ENCODE assay signal across 1 cellular context in genomic region chr4:56067826-56068225, GRCh38.
TF ChIP-seq lines count a peak whose summit lies in the region.

No MANE protein-coding gene starts in this region.

TF ChIP-seq in HepG2, 621 proteins besides CTCF, POLR2A, EP300 and RAD21 (continues in another document):
- TF ChIP-seq ZNF496 (CRISPR knock-in tag; IDR thresholded peaks at IDR 0.05; ENCODE audit: insufficient replicate concordance) (no peak), SETDB1 (CRISPR knock-in tag; IDR thresholded peaks at IDR 0.05; ENCODE audit: borderline replicate concordance) (no peak), ZNF367 (CRISPR knock-in tag; IDR thresholded peaks at IDR 0.05; ENCODE audit: borderline replicate concordance) (no peak), ZFX (CRISPR knock-in tag; IDR thresholded peaks at IDR 0.05; ENCODE audit: low read depth) (no peak), SRF (IDR thresholded peaks at IDR 0.05; ENCODE audit: low read depth, low read length) (no peak), ZNF558 (CRISPR knock-in tag; IDR thresholded peaks at IDR 0.05; ENCODE audit: borderline replicate concordance) (no peak), WIZ (CRISPR knock-in tag; IDR thresholded peaks at IDR 0.05) (no peak), FOXC1 (CRISPR knock-in tag; IDR thresholded peaks at IDR 0.05; ENCODE audit: borderline replicate concordance) (no peak), TEAD3 (CRISPR knock-in tag; optimal IDR thresholded peaks at IDR 0.05; ENCODE audit: borderline replicate concordance) (peak; percentile 11), SALL1 (CRISPR knock-in tag; IDR thresholded peaks at IDR 0.05) (peak; percentile 19; the same call in 1 of the 2 replicates), ZNF577 (CRISPR knock-in tag; IDR thresholded peaks at IDR 0.05; ENCODE audit: borderline replicate concordance, low read depth) (no peak), ATM (IDR thresholded peaks at IDR 0.05; ENCODE audit: borderline replicate concordance) (no peak), ZFP37 (CRISPR knock-in tag; IDR thresholded peaks at IDR 0.05; ENCODE audit: borderline replicate concordance) (no peak), ZNF770 (CRISPR knock-in tag; IDR thresholded peaks at IDR 0.05) (no peak), DZIP1 (CRISPR knock-in tag; IDR thresholded peaks at IDR 0.05) (no peak), TRIM24 (CRISPR knock-in tag; IDR thresholded peaks at IDR 0.05) (no peak), YY1 (IDR thresholded peaks at IDR 0.05; ENCODE audit: insufficient read depth, insufficient replicate concordance, low read depth, low read length) (no peak), HNRNPH1 (optimal IDR thresholded peaks at IDR 0.05; ENCODE audit: low read depth, low read length) (no peak), EZH2 (conservative IDR thresholded peaks at IDR 0.05; ENCODE audit: low read depth, low read length) (no peak), DDIT3 (CRISPR knock-in tag; IDR thresholded peaks at IDR 0.05) (no peak), FOXP1 (IDR thresholded peaks at IDR 0.05) (no peak), FOXP1 (CRISPR knock-in tag; IDR thresholded peaks at IDR 0.05) (0 out of 2 replicates have a peak, but pooled peaks have one; percentile 30), FOXP4 (CRISPR knock-in tag; IDR thresholded peaks at IDR 0.05) (0 out of 2 replicates have a peak, but pooled peaks have one; percentile 23), SAP130 (CRISPR knock-in tag; IDR thresholded peaks at IDR 0.05; ENCODE audit: low read depth) (0 out of 2 replicates have a peak, but pooled peaks have one; percentile 11), XRCC5 (optimal IDR thresholded peaks at IDR 0.05; ENCODE audit: low read length) (no peak), ZNF614 (CRISPR knock-in tag; IDR thresholded peaks at IDR 0.05; ENCODE audit: borderline replicate concordance) (no peak), ZSCAN30 (CRISPR knock-in tag; IDR thresholded peaks at IDR 0.05) (no peak), ZNF33B (CRISPR knock-in tag; IDR thresholded peaks at IDR 0.05) (no peak), ZBTB3 (CRISPR knock-in tag; IDR thresholded peaks at IDR 0.05; ENCODE audit: borderline replicate concordance, low read depth) (no peak), NONO (IDR thresholded peaks at IDR 0.05) (no peak), NONO (CRISPR knock-in tag; conservative IDR thresholded peaks at IDR 0.05) (no peak), GTF3A (CRISPR knock-in tag; conservative IDR thresholded peaks at IDR 0.05) (no peak), RERE (CRISPR knock-in tag; IDR thresholded peaks at IDR 0.05; ENCODE audit: low read depth) (no peak), TFAP4 (IDR thresholded peaks at IDR 0.05; ENCODE audit: borderline replicate concordance, low read depth) (no peak), ZNF552 (CRISPR knock-in tag; IDR thresholded peaks at IDR 0.05; ENCODE audit: borderline replicate concordance) (no peak), CCAR2 (optimal IDR thresholded peaks at IDR 0.05; ENCODE audit: low read depth, low read length) (no peak), NR2F6 (IDR thresholded peaks at IDR 0.05) (peak; percentile 37; the same call in 1 of the 2 replicates), NR2F6 (CRISPR knock-in tag; IDR thresholded peaks at IDR 0.05) (peak; percentile 56; the same call in 1 of the 2 replicates), ZNF850 (CRISPR knock-in tag; conservative IDR thresholded peaks at IDR 0.05) (no peak), MLLT10 (CRISPR knock-in tag; IDR thresholded peaks at IDR 0.05) (no peak), PHF20 (CRISPR knock-in tag; IDR thresholded peaks at IDR 0.05) (no peak), ATAD3A (CRISPR knock-in tag; IDR thresholded peaks at IDR 0.05) (no peak), FOXA3 (CRISPR knock-in tag; IDR thresholded peaks at IDR 0.05) (no peak), TAF15 (IDR thresholded peaks at IDR 0.05; ENCODE audit: low read depth, low read length, poor library complexity, severe bottlenecking) (no peak), ISL2 (CRISPR knock-in tag; IDR thresholded peaks at IDR 0.05) (no peak), STAG1 (CRISPR knock-in tag; IDR thresholded peaks at IDR 0.05) (no peak), MXD3 (CRISPR knock-in tag; IDR thresholded peaks at IDR 0.05) (no peak), ZMYM4 (CRISPR knock-in tag; IDR thresholded peaks at IDR 0.05) (peak; percentile 49), NFYC (CRISPR knock-in tag; IDR thresholded peaks at IDR 0.05) (no peak), ISX (CRISPR knock-in tag; conservative IDR thresholded peaks at IDR 0.05) (no peak), ZNF766 (CRISPR knock-in tag; IDR thresholded peaks at IDR 0.05; ENCODE audit: borderline replicate concordance) (no peak), ZNF747 (CRISPR knock-in tag; IDR thresholded peaks at IDR 0.05; ENCODE audit: borderline replicate concordance) (no peak), ZNF513 (CRISPR knock-in tag; conservative IDR thresholded peaks at IDR 0.05) (no peak), ZNF670 (CRISPR knock-in tag; IDR thresholded peaks at IDR 0.05; ENCODE audit: borderline replicate concordance) (no peak)
